8 cellular contexts compared by ENCODE assay signal in the genomic region with DNA sequence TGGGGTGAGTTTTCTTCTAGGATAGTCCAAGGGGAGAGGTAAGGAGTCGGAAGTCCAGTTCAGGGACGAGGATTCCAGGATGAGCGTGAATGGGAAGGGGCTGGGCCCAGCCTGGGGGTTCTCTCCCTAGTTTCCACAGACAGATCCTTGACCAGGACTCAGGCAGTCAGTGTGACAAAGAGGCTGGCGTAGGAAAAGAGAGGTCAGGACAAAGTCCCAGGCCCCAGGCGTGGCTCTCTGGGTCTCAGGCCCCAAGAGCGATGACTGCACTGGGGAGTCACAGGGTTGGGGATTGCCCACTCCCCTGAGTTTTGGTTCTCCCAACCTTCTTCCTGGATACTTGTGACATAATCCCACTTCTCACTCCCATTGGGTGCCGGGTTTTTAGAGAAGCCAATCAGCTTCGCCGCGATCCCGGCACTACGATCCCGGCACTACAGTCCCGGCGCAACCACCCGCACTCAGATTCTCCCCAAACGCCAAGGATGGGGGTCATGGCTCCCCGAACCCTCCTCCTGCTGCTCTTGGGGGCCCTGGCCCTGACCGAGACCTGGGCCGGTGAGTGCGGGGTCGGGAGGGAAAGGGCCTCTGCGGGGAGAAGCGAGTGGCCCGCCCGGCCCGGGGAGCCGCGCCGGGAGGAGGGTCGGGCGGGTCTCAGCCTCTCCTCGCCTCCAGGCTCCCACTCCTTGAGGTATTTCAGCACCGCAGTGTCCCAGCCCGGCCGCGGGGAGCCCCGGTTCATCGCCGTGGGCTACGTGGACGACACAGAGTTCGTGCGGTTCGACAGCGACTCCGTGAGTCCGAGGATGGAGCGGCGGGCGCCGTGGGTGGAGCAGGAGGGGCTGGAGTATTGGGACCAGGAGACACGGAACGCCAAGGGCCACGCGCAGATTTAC. TPM values are rescaled to one million over a fixed set of nuclear protein-coding genes. Genes with fewer than 3 reads are reported as not detected.
DNase-seq lines count a peak whose midpoint lies in the region; ATAC-seq and TF ChIP-seq lines count a peak whose summit lies in the region.

No MANE protein-coding gene starts in this region.

- no peaks in the 10 kb centered on the region for H3K9me3 ChIP-seq in Caco-2
- no peaks in the 10 kb centered on the region for H3K9me3 ChIP-seq in SJSA1 (replicated peaks)
- no peaks in the 10 kb centered on the region for H3K9me3 ChIP-seq in testis

- POLR2A ChIA-PET in Caco-2 (lab: Charles Lee) = interaction anchor here (1.3 to 1.4 kb wide), 2 partner anchors 67 to 157 kb away, joined by 3 to 6 read pairs; a partner anchor contains a TSS

- WGBS in testis, 2 donors = 0 to 2% methylated on average over 24 to 54 of the region's 56 CpGs

- TF ChIP-seq CTCF in Caco-2 (IDR thresholded peaks at IDR 0.05; ENCODE audit: insufficient read depth in 1 of 2, low read depth in 1 of 2, low read length in 1 of 2, severe bottlenecking in 1 of 2, unreplicated experiment in 1 of 2) (peak in 1 of 2 experiments; percentile 26), testis (IDR thresholded peaks at IDR 0.05) (no peak)

- peak; percentile 78 to 82 for DNase-seq in Caco-2
- DNase-seq in HPDE6-E6E7 (ENCODE audit: extremely low spot score) = peak; percentile 84
- DNase-seq in SJSA1 (ENCODE audit: low read depth in 1 of 2, low spot score in 2 of 2) = peak; percentile 69 to 73
- peak; percentile 82 for DNase-seq in activated naive CD4-positive, alpha-beta T cell treated with anti-CD3 and anti-CD28 coated beads, Interleukin-2, amount 10 ng/mL, durations not matched to agents 7 days and 5 days
- DNase-seq in glomerular visceral epithelial cell (ENCODE audit: extremely low spot score) = peak; percentile 78
- DNase-seq in occipital lobe (lab: John Stamatoyannopoulos, UW) = peak; percentile 71
- peak; percentile 88 for DNase-seq in testis

- H3K9me3 Mint-ChIP-seq in Caco-2 (ENCODE audit: unreplicated experiment) = no peaks in the 10 kb centered on the region
- H3K9me3 Mint-ChIP-seq in activated naive CD4-positive, alpha-beta T cell treated with anti-CD3 and anti-CD28 coated beads, Interleukin-2, amount 10 ng/mL, durations not matched to agents 7 days and 5 days = no peaks in the 10 kb centered on the region

- ATAC-seq in GM19463 (IDR thresholded peaks at IDR 0.05; ENCODE audit: unreplicated experiment) = peak; percentile 95

- H3K4me1 ChIP-seq in Caco-2 (peaks cover 15% of the 10 kb centered on the region), SJSA1 (replicated peaks) (peaks cover 26% of the 10 kb centered on the region), testis (no peaks in the 10 kb centered on the region)

- peak overlapping the region; percentile 78 for H3K4me3 Mint-ChIP-seq in Caco-2 (ENCODE audit: unreplicated experiment)
- H3K4me3 Mint-ChIP-seq in activated naive CD4-positive, alpha-beta T cell treated with anti-CD3 and anti-CD28 coated beads, Interleukin-2, amount 10 ng/mL, durations not matched to agents 7 days and 5 days = peak overlapping the region; percentile 90

- intact Hi-C loops in Caco-2 (cut with micrococcal nuclease; ENCODE audit: unreplicated experiment) = no loop called here
- intact Hi-C loops in testis (cut with DNase I; ENCODE audit: low total_unique reads) = no loop called here

- TF ChIP-seq POLR2A in testis (IDR thresholded peaks at IDR 0.05) = no peak

- peaks cover 4% of the 10 kb centered on the region for H3K4me1 Mint-ChIP-seq in Caco-2 (ENCODE audit: low read depth, unreplicated experiment)
- H3K4me1 Mint-ChIP-seq in activated naive CD4-positive, alpha-beta T cell treated with anti-CD3 and anti-CD28 coated beads, Interleukin-2, amount 10 ng/mL, durations not matched to agents 7 days and 5 days = peaks cover 11% of the 10 kb centered on the region

- no peaks in the 10 kb centered on the region for H3K36me3 ChIP-seq in Caco-2 (ENCODE audit: control insufficient read depth, insufficient read depth, low read length)
- H3K36me3 ChIP-seq in SJSA1 = no peaks in the 10 kb centered on the region
- no peaks in the 10 kb centered on the region for H3K36me3 ChIP-seq in testis (ENCODE audit: low read depth, missing control alignments)

- H3K27ac Mint-ChIP-seq in Caco-2 (ENCODE audit: unreplicated experiment) = peak overlapping the region; percentile 80
- H3K27ac Mint-ChIP-seq in activated naive CD4-positive, alpha-beta T cell treated with anti-CD3 and anti-CD28 coated beads, Interleukin-2, amount 10 ng/mL, durations not matched to agents 7 days and 5 days = peak overlapping the region; percentile 52

- peaks cover 10% of the 10 kb centered on the region for H3K36me3 Mint-ChIP-seq in Caco-2 (ENCODE audit: insufficient read depth, unreplicated experiment)
- peaks cover 2% of the 10 kb centered on the region for H3K36me3 Mint-ChIP-seq in activated naive CD4-positive, alpha-beta T cell treated with anti-CD3 and anti-CD28 coated beads, Interleukin-2, amount 10 ng/mL, durations not matched to agents 7 days and 5 days

- no peaks in the 10 kb centered on the region for H3K27me3 ChIP-seq in Caco-2 (replicated peaks; ENCODE audit: control insufficient read depth, insufficient read depth, low read length)
- peaks cover 18% of the 10 kb centered on the region; the same call in 1 of the 2 replicates for H3K27me3 ChIP-seq in SJSA1 (replicated peaks)
- no peaks in the 10 kb centered on the region for H3K27me3 ChIP-seq in testis

- H3K4me3 ChIP-seq in Caco-2 (ENCODE audit: low read depth, low read length) = peak overlapping the region; percentile 70
- peak overlapping the region; percentile 65 for H3K4me3 ChIP-seq in SJSA1
- H3K4me3 ChIP-seq in testis = peak overlapping the region; percentile 82 to 84

- BruUV-seq in Caco-2 (replicated peaks; lab: Mats Ljungman, UMichigan) = TSS peak; percentile 37

- H3K27ac ChIP-seq in SJSA1 (no peak overlapping the region), testis (peak overlapping the region; percentile 55 to 88)

- CTCF ChIA-PET in Caco-2 (lab: Charles Lee) = interaction anchor here (0.6 kb wide), 1 partner anchor 21 kb away, joined by 4 read pairs; no protein-coding TSS in a partner anchor
- CTCF ChIA-PET in activated naive CD4-positive, alpha-beta T cell treated with anti-CD3 and anti-CD28 coated beads, Interleukin-2, amount 10 ng/mL, durations not matched to agents 7 days and 5 days (lab: Charles Lee) = interaction anchor here (1.0 to 1.3 kb wide), 2 partner anchors 21 to 40 kb away, joined by 4 read pairs; no protein-coding TSS in a partner anchor

- peaks cover 9% of the 10 kb centered on the region for H3K27me3 Mint-ChIP-seq in Caco-2 (ENCODE audit: insufficient read depth, unreplicated experiment)
- H3K27me3 Mint-ChIP-seq in activated naive CD4-positive, alpha-beta T cell treated with anti-CD3 and anti-CD28 coated beads, Interleukin-2, amount 10 ng/mL, durations not matched to agents 7 days and 5 days = peaks cover 26% of the 10 kb centered on the region

RNA-seq across cellular contexts. Expression of a gene that starts 46.2 kb away (rescaled TPM):
- total RNA-seq in Caco-2 (2022) (48.1 and 49.0 TPM in 2 replicates), occipital lobe (12.8 TPM), testis (10 to 100 TPM; 67.1 to 75.8 TPM)
- 27.2 and 56.4 TPM in 2 replicates for total RNA-seq in SJSA1 (2014; rRNA removed; shearing (Covaris generic))
- 40.3 TPM for polyA plus RNA-seq in testis (ENCODE audit: insufficient read depth, low read depth, low replicate concordance)
